In genomic region chr11:10319691-10320090, GRCh38 we compare ENCODE assay signal across 17 cellular contexts. TPM values are rescaled to one million over a fixed set of nuclear protein-coding genes. Genes with fewer than 3 reads are reported as not detected.
DNase-seq lines count a peak whose midpoint lies in the region; ATAC-seq and TF ChIP-seq lines count a peak whose summit lies in the region.
"Had no signal": no experiment of that assay in that cellular context is flagged by ENCODE, and none has a peak within 500 bp of the region (broad histone marks: within the 10 kb centered on the region; RNA-seq: fewer than 3 reads in every experiment).

No MANE protein-coding gene starts in this region.

- H3K27me3 Mint-ChIP-seq in nephron (ENCODE audit: low read depth): no peaks in the 10 kb centered on the region

- H3K9ac ChIP-seq in subcutaneous abdominal adipose tissue (ENCODE audit: low read length in 5 of 5): no peak overlapping the region

- H3K9me3 Mint-ChIP-seq in nephron: no peaks in the 10 kb centered on the region
- H3K9me3 Mint-ChIP-seq: CD4-positive, alpha-beta T cell had no signal

- H3K27ac ChIP-seq in subcutaneous abdominal adipose tissue (ENCODE audit: low read depth, low read length): peak overlapping the region; percentile 94

- H3K4me1 ChIP-seq in subcutaneous abdominal adipose tissue (ENCODE audit: control insufficient read depth in 5 of 5, insufficient read depth in 5 of 5, low read length in 5 of 5): peaks cover 7 to 55% (median 45%) of the 10 kb centered on the region in 5 donors

- TF ChIP-seq CTCF in nephron (IDR thresholded peaks at IDR 0.05; ENCODE audit: unreplicated experiment in 3 of 3): no peak

- no peak overlapping the region for H3K4me3 Mint-ChIP-seq in nephron
- H3K4me3 Mint-ChIP-seq: CD4-positive, alpha-beta T cell had no signal

- no peak for ATAC-seq in HG02759 (IDR thresholded peaks at IDR 0.05; ENCODE audit: unreplicated experiment)
- ATAC-seq: HCT116 had no signal

- H3K36me3 ChIP-seq in subcutaneous abdominal adipose tissue (ENCODE audit: control insufficient read depth in 5 of 5, insufficient read depth in 5 of 5, low read length in 5 of 5): no peaks in the 10 kb centered on the region
- H3K36me3 ChIP-seq: BE2C had no signal

- H3K27ac Mint-ChIP-seq in nephron: peak overlapping the region in 2 of 3 experiments; percentile 3 to 41
- H3K27ac Mint-ChIP-seq: CD4-positive, alpha-beta T cell had no signal

- H3K9me3 ChIP-seq in subcutaneous abdominal adipose tissue (ENCODE audit: control insufficient read depth in 5 of 5, low read length in 5 of 5): no peaks in the 10 kb centered on the region
- H3K9me3 ChIP-seq: BE2C, Caco-2 had no signal

- no peaks in the 10 kb centered on the region for H3K27me3 ChIP-seq in subcutaneous abdominal adipose tissue (ENCODE audit: control insufficient read depth in 5 of 5, insufficient read depth in 4 of 5, low read length in 5 of 5)
- H3K27me3 ChIP-seq: BE2C had no signal

- peaks cover 56% of the 10 kb centered on the region for H3K4me1 Mint-ChIP-seq in nephron

- peak; percentile 19 for DNase-seq in NCI-H1694 treated with DMSO at 0.1 percent for 48 hours (lab: John Stamatoyannopoulos, UW)
- DNase-seq in NCI-H1694 (lab: John Stamatoyannopoulos, UW): no peak
- DNase-seq in SK-N-DZ (ENCODE audit: low spot score): peak; percentile 30
- DNase-seq in nucleus accumbens (lab: John Stamatoyannopoulos, UW): no peak
- no peak for DNase-seq in NCI-H187 treated with DMSO at 0.1 percent for 48 hours (lab: John Stamatoyannopoulos, UW)
- DNase-seq: 8988T; BE2C; Caco-2; CD4-positive, alpha-beta T cell; NCI-H2029; NCI-H2171 treated with DMSO at 0.1 percent for 48 hours; NCI-H446 treated with DMSO at 0.1 percent for 48 hours; NK-92 treated with Interleukin-12 subunit alpha and Interleukin-12 subunit beta, amount 100 ng/mL, for 24 hours had no signal

- no peaks in the 10 kb centered on the region for H3K36me3 Mint-ChIP-seq in nephron (ENCODE audit: low read depth)

- H3K4me3 ChIP-seq in subcutaneous abdominal adipose tissue (ENCODE audit: low read depth in 1 of 5, low read length in 5 of 5): no peak overlapping the region

RNA-seq across cellular contexts. Expression of gene ADM, which starts 14.8 kb away (rescaled TPM):
- 182 and 240 TPM in 2 replicates for polyA plus RNA-seq in SK-N-DZ (2014; cell fraction: cytosol; rRNA removed)
- polyA plus RNA-seq in SK-N-DZ (2014; cell fraction: nucleus; rRNA removed): 479 and 545 TPM in 2 replicates

RNA-seq across cellular contexts. Expression of gene SBF2, which starts 25.7 kb away (rescaled TPM):
- polyA plus RNA-seq in SK-N-DZ (2014; cell fraction: cytosol; rRNA removed): 31.1 and 41.1 TPM in 2 replicates
- 45.7 and 53.2 TPM in 2 replicates for polyA plus RNA-seq in SK-N-DZ (2014; cell fraction: nucleus; rRNA removed)

Comparison
In these comparisons a context has a peak if more than half of its experiments do, and no peak if none do; other contexts are left out.
1. DNase-seq: peak in NCI-H1694 treated with DMSO at 0.1 percent for 48 hours (single experiment) and SK-N-DZ (single experiment); none in NCI-H1694 (single experiment), nucleus accumbens (0 of 56) and NCI-H187 treated with DMSO at 0.1 percent for 48 hours (single experiment).